1 cellular context compared by ENCODE assay signal in the genomic region with DNA sequence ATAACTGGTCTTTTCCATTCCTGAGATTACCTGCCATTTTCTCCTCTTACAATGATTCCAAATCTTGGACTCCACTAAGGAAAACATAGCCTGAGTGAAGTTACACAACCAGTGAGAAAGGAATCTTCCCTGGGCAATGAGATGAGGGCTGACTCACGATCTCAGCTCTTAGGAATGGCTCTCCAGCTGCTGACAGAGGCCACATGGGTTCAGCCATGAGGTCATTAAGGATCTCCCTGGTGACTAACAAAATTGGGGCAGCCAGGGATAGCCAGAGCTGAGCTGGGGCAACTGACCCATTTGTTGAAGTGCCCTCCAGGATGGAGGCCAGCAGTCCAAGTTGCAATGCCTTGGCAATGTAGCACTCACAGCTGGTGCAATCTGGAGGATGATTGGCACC.
A peak's percentile ranks its signal among the peaks of the same experiment; 100 is the strongest.
TF ChIP-seq lines count a peak whose summit lies in the region.

No MANE protein-coding gene starts in this region.

TF ChIP-seq in HEK293, 187 proteins besides CTCF, POLR2A, EP300 and RAD21 (continued from another document):
- TF ChIP-seq, protein P1, sequence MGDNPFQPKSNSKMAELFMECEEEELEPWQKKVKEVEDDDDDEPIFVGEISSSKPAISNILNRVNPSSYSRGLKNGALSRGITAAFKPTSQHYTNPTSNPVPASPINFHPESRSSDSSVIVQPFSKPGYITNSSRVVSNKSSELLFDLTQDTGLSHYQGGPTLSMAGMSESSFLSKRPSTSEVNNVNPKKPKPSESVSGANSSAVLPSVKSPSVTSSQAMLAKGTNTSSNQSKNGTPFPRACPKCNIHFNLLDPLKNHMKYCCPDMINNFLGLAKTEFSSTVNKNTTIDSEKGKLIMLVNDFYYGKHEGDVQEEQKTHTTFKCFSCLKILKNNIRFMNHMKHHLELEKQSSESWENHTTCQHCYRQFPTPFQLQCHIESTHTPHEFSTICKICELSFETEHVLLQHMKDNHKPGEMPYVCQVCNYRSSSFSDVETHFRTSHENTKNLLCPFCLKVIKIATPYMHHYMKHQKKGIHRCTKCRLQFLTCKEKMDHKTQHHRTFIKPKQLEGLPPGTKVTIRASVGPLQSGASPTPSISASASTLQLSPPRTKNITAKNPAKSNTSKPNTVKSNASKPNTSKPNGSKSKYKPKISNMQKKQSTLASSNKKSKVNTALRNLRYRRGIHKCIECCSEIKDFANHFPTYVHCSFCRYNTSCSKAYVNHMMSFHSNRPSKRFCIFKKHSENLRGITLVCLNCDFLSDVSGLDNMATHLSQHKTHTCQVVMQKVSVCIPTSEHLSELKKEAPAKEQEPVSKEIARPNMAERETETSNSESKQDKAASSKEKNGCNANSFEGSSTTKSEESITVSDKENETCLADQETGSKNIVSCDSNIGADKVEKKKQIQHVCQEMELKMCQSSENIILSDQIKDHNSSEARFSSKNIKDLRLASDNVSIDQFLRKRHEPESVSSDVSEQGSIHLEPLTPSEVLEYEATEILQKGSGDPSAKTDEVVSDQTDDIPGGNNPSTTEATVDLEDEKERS (tag by site-specific recombination; IDR thresholded peaks at IDR 0.05): no peak
- TF ChIP-seq GLIS1 (tag by site-specific recombination; IDR thresholded peaks at IDR 0.05) (peak; percentile 61; the same call in 1 of the 2 replicates), ZNF629 (tag by site-specific recombination; IDR thresholded peaks at IDR 0.05) (peak; percentile 76)
